1 cellular context compared by ENCODE assay signal in genomic region chr6:33298773-33299236, GRCh38.
A peak's percentile ranks its signal among the peaks of the same experiment; 100 is the strongest.
TF ChIP-seq lines count a peak whose summit lies in the region.

Gene RGL2, minus strand, starts transcription at chr6:33298942. Its CDS starts 332 bp downstream, at chr6:33298610.

TF ChIP-seq in K562, 482 proteins besides CTCF, POLR2A, EP300 and RAD21 (continued from another document and continues in another):
- TF ChIP-seq ZHX1 (conservative IDR thresholded peaks at IDR 0.05; ENCODE audit: low read length), result no peak
- TF ChIP-seq TCF7 (IDR thresholded peaks at IDR 0.05; ENCODE audit: borderline replicate concordance), result no peak
- no peak for TF ChIP-seq ZNF41 (CRISPR knock-in tag; conservative IDR thresholded peaks at IDR 0.05)
- TF ChIP-seq GTF2A2 (tag; IDR thresholded peaks at IDR 0.05), result 0 out of 2 replicates have a peak, but pooled peaks have one; percentile 36
- no peak for TF ChIP-seq DDX20 (tag; IDR thresholded peaks at IDR 0.05; ENCODE audit: low read depth)
- TF ChIP-seq MCM2 (IDR thresholded peaks at IDR 0.05; ENCODE audit: low read depth), result no peak
- no peak for TF ChIP-seq SMAD2 (IDR thresholded peaks at IDR 0.05; ENCODE audit: low read depth, low read length)
- TF ChIP-seq ZNF444 (CRISPR knock-in tag; IDR thresholded peaks at IDR 0.05), result no peak
- peak; percentile 24 for TF ChIP-seq CXXC5 (CRISPR knock-in tag; IDR thresholded peaks at IDR 0.05)
- TF ChIP-seq BHLHE40 (IDR thresholded peaks at IDR 0.05; ENCODE audit: low read length), result no peak
- TF ChIP-seq THRA (IDR thresholded peaks at IDR 0.05), result no peak
- no peak for TF ChIP-seq ZBTB33 (CRISPR knock-in tag; IDR thresholded peaks at IDR 0.05)
- no peak for TF ChIP-seq THAP12 (CRISPR knock-in tag; IDR thresholded peaks at IDR 0.05)
- TF ChIP-seq CREB1 (IDR thresholded peaks at IDR 0.05), result no peak
- TF ChIP-seq CREB1 (CRISPR knock-in tag; IDR thresholded peaks at IDR 0.05), result no peak
- TF ChIP-seq HSF4 (CRISPR knock-in tag; IDR thresholded peaks at IDR 0.05; ENCODE audit: borderline replicate concordance), result no peak
- TF ChIP-seq RBFOX2 (IDR thresholded peaks at IDR 0.05; ENCODE audit: low read depth, low read length), result no peak
- TF ChIP-seq ZC3H4 (CRISPR knock-in tag; IDR thresholded peaks at IDR 0.05; ENCODE audit: borderline replicate concordance), result peak; percentile 73; the same call in 1 of the 2 replicates
- no peak; the same call in 1 of the 2 replicates for TF ChIP-seq SMARCA4 (IDR thresholded peaks at IDR 0.05)
- no peak for TF ChIP-seq COPS2 (conservative IDR thresholded peaks at IDR 0.05)
- TF ChIP-seq HDAC3 (IDR thresholded peaks at IDR 0.05; ENCODE audit: borderline replicate concordance, partially characterized antibody), result no peak
- no peak for TF ChIP-seq PHB2 (IDR thresholded peaks at IDR 0.05; ENCODE audit: low read depth)
- peak; percentile 92 for TF ChIP-seq PHB (CRISPR knock-in tag; IDR thresholded peaks at IDR 0.05)
- no peak for TF ChIP-seq ZBTB1 (CRISPR knock-in tag; IDR thresholded peaks at IDR 0.05; ENCODE audit: borderline replicate concordance, low read depth)
- no peak for TF ChIP-seq ELK1 (CRISPR knock-in tag; IDR thresholded peaks at IDR 0.05)
- no peak for TF ChIP-seq FOXK2 (conservative IDR thresholded peaks at IDR 0.05 in 1 of 2, IDR thresholded peaks at IDR 0.05 in 1 of 2; ENCODE audit: low read depth in 2 of 2)
- no peak for TF ChIP-seq PYGO2 (tag; IDR thresholded peaks at IDR 0.05)
- no peak for TF ChIP-seq ZNF184 (CRISPR knock-in tag; IDR thresholded peaks at IDR 0.05)
- no peak for TF ChIP-seq MED1 (CRISPR knock-in tag; IDR thresholded peaks at IDR 0.05; ENCODE audit: borderline replicate concordance)
- peak; percentile 38; the same call in 1 of the 2 replicates for TF ChIP-seq SMARCA5 (IDR thresholded peaks at IDR 0.05)
- peak; percentile 90 for TF ChIP-seq ZNF740 (CRISPR knock-in tag; IDR thresholded peaks at IDR 0.05)
- peak in 1 of 2 experiments; percentile 73; a peak in 2 of 4 replicates for TF ChIP-seq ZNF740 (tag; IDR thresholded peaks at IDR 0.05)
- TF ChIP-seq ZNF23 (CRISPR knock-in tag; IDR thresholded peaks at IDR 0.05), result no peak
- TF ChIP-seq L3MBTL2 (IDR thresholded peaks at IDR 0.05), result no peak
- no peak for TF ChIP-seq SIRT6 (IDR thresholded peaks at IDR 0.05; ENCODE audit: low read depth, low read length)
- peak; percentile 15 for TF ChIP-seq SAP30 (IDR thresholded peaks at IDR 0.05; ENCODE audit: borderline replicate concordance, insufficient read depth, low read depth, low read length, poor library complexity, severe bottlenecking)
- TF ChIP-seq TFAM (CRISPR knock-in tag; conservative IDR thresholded peaks at IDR 0.05), result no peak
- TF ChIP-seq GATA2 (CRISPR knock-in tag; IDR thresholded peaks at IDR 0.05), result no peak
- TF ChIP-seq PHF8 (IDR thresholded peaks at IDR 0.05; ENCODE audit: borderline replicate concordance, low read length), result peak; percentile 76
- peak in 1 of 2 experiments; percentile 9; a peak in 1 of 4 replicates for TF ChIP-seq ETV6 (IDR thresholded peaks at IDR 0.05; ENCODE audit: borderline replicate concordance in 1 of 2, low read depth in 2 of 2, low read length in 1 of 2)
- TF ChIP-seq ETV6 (CRISPR knock-in tag; IDR thresholded peaks at IDR 0.05; ENCODE audit: borderline replicate concordance), result no peak
- no peak for TF ChIP-seq ZBTB8A (IDR thresholded peaks at IDR 0.05; ENCODE audit: partially characterized antibody)
- TF ChIP-seq ZNF318 (IDR thresholded peaks at IDR 0.05; ENCODE audit: borderline replicate concordance in 1 of 2, low read depth in 1 of 2), result no peak
- 0 out of 2 replicates have a peak, but pooled peaks have one; percentile 31 for TF ChIP-seq KDM2B (CRISPR knock-in tag; IDR thresholded peaks at IDR 0.05)
- TF ChIP-seq NFYB (IDR thresholded peaks at IDR 0.05; ENCODE audit: extremely low read depth, insufficient read length), result no peak
- no peak for TF ChIP-seq ZBTB34 (CRISPR knock-in tag; IDR thresholded peaks at IDR 0.05)
- no peak for TF ChIP-seq JUN (IDR thresholded peaks at IDR 0.05; ENCODE audit: borderline replicate concordance, low read depth, low read length)
- TF ChIP-seq JUN (CRISPR knock-in tag; IDR thresholded peaks at IDR 0.05; ENCODE audit: borderline replicate concordance), result no peak
